Comparison of ENCODE assay signal across 1 cellular context in the genomic region with DNA sequence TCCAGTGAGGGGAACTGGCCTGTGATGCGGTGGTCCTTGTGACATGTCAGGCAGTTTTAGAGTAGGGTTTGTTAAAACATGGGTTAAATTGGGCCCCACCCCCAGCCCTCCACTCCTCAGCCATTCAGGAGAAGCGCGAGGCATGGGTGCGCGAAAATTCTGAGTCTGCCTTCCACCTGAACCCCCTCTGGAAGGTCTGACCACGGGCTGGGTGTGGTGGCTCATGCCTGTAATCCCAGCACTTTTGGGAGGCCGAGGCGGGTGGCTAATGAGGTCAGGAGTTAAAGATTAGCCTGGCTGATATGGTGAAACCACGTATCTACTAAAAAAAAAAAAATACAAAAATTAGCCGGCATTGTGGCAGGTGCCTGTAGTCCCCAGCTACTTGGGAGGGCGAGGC.
TF ChIP-seq lines count a peak whose summit lies in the region.

No MANE protein-coding gene starts in this region.

TF ChIP-seq in H1, 55 proteins besides CTCF, POLR2A, EP300 and RAD21 (continued from another document):
- TF ChIP-seq SAP30 (IDR thresholded peaks at IDR 0.05; ENCODE audit: insufficient read depth, insufficient replicate concordance, low read length) (no peak), CEBPB (IDR thresholded peaks at IDR 0.05; ENCODE audit: low read depth, low read length) (no peak), SP1 (IDR thresholded peaks at IDR 0.05; ENCODE audit: low read depth, low read length) (no peak), SUZ12 (IDR thresholded peaks at IDR 0.05; ENCODE audit: low read length) (no peak), SRF (IDR thresholded peaks at IDR 0.05; ENCODE audit: low read depth, low read length) (no peak), SIN3A (conservative IDR thresholded peaks at IDR 0.05 in 1 of 2, IDR thresholded peaks at IDR 0.05 in 1 of 2; ENCODE audit: low read depth in 1 of 2, low read length in 2 of 2) (no peak), POLR2AphosphoS5 (IDR thresholded peaks at IDR 0.05; ENCODE audit: low read depth, low read length) (no peak), TEAD4 (IDR thresholded peaks at IDR 0.05; ENCODE audit: low read depth, low read length) (no peak), RXRA (IDR thresholded peaks at IDR 0.05; ENCODE audit: insufficient read depth, low read depth, low read length) (no peak), EGR1 (IDR thresholded peaks at IDR 0.05; ENCODE audit: borderline replicate concordance, low read depth, low read length) (no peak)
- TF ChIP-seq, protein P1, sequence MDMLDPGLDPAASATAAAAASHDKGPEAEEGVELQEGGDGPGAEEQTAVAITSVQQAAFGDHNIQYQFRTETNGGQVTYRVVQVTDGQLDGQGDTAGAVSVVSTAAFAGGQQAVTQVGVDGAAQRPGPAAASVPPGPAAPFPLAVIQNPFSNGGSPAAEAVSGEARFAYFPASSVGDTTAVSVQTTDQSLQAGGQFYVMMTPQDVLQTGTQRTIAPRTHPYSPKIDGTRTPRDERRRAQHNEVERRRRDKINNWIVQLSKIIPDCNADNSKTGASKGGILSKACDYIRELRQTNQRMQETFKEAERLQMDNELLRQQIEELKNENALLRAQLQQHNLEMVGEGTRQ (IDR thresholded peaks at IDR 0.05; ENCODE audit: low read length) = no peak
